Comparison of ENCODE assay signal across 1 cellular context in the genomic region with DNA sequence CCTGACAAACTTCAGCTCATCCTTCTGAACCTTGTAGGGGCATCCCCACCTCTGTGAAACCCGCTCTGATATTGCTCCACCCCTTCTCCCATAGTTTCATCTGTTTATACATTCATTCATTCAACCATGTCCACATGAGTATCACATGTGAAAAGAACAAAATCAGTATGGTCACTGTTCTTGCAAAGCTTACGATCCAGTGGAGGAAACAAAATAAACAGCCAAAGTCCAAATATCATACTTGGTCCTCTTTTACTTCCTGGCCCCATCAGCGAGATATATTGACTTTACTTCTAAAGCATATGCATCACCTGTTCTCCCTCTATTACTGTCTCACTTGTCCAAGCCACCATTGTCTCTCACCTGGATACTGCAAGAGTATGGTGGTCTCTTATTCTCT.
A peak's percentile ranks its signal among the peaks of the same experiment; 100 is the strongest.
TF ChIP-seq lines count a peak whose summit lies in the region.

No MANE protein-coding gene starts in this region.

TF ChIP-seq in HepG2, 621 proteins besides CTCF, POLR2A, EP300 and RAD21 (continues in another document):
- TF ChIP-seq ZZZ3 (CRISPR knock-in tag; IDR thresholded peaks at IDR 0.05; ENCODE audit: borderline replicate concordance) (no peak), ZNF329 (CRISPR knock-in tag; IDR thresholded peaks at IDR 0.05; ENCODE audit: low read depth) (no peak), GTF3A (CRISPR knock-in tag; conservative IDR thresholded peaks at IDR 0.05) (no peak), ZBTB7A (CRISPR knock-in tag; IDR thresholded peaks at IDR 0.05) (no peak), ASH2L (IDR thresholded peaks at IDR 0.05; ENCODE audit: insufficient read length, low read depth, low read length) (no peak), GATAD2A (CRISPR knock-in tag; IDR thresholded peaks at IDR 0.05) (peak; percentile 62), ZEB1 (IDR thresholded peaks at IDR 0.05; ENCODE audit: insufficient replicate concordance, low read depth) (peak; percentile 65), RARA (CRISPR knock-in tag; IDR thresholded peaks at IDR 0.05) (peak; percentile 14; the same call in 1 of the 2 replicates), ZNF24 (IDR thresholded peaks at IDR 0.05) (peak; percentile 82), ZNF652 (CRISPR knock-in tag; IDR thresholded peaks at IDR 0.05; ENCODE audit: borderline replicate concordance, low read depth) (peak; percentile 17; the same call in 1 of the 2 replicates), MTF1 (CRISPR knock-in tag; IDR thresholded peaks at IDR 0.05) (no peak), SAP130 (CRISPR knock-in tag; IDR thresholded peaks at IDR 0.05; ENCODE audit: low read depth) (peak; percentile 35), FOXP1 (IDR thresholded peaks at IDR 0.05) (no peak), FOXP1 (CRISPR knock-in tag; IDR thresholded peaks at IDR 0.05) (peak; percentile 30; the same call in 1 of the 2 replicates), ZNF816 (CRISPR knock-in tag; IDR thresholded peaks at IDR 0.05; ENCODE audit: borderline replicate concordance) (no peak), ZNF569 (CRISPR knock-in tag; IDR thresholded peaks at IDR 0.05; ENCODE audit: borderline replicate concordance) (no peak), ZNF644 (CRISPR knock-in tag; IDR thresholded peaks at IDR 0.05; ENCODE audit: low read depth) (no peak), BORCS8-MEF2B (CRISPR knock-in tag; IDR thresholded peaks at IDR 0.05) (no peak), SIN3B (IDR thresholded peaks at IDR 0.05; ENCODE audit: low read length) (no peak), NFIC (IDR thresholded peaks at IDR 0.05; ENCODE audit: low read length) (peak; percentile 32; the same call in 1 of the 2 replicates), CREB1 (IDR thresholded peaks at IDR 0.05) (no peak), CREB1 (CRISPR knock-in tag; IDR thresholded peaks at IDR 0.05) (0 out of 2 replicates have a peak, but pooled peaks have one; percentile 23), MED1 (CRISPR knock-in tag; IDR thresholded peaks at IDR 0.05) (peak; percentile 66), FOXA3 (CRISPR knock-in tag; IDR thresholded peaks at IDR 0.05) (peak; percentile 63), MXI1 (IDR thresholded peaks at IDR 0.05; ENCODE audit: borderline replicate concordance, low read depth, low read length) (peak; percentile 14; the same call in 1 of the 3 replicates), ZNF749 (CRISPR knock-in tag; IDR thresholded peaks at IDR 0.05; ENCODE audit: borderline replicate concordance) (no peak), STAG1 (CRISPR knock-in tag; IDR thresholded peaks at IDR 0.05) (no peak), NFE2 (CRISPR knock-in tag; IDR thresholded peaks at IDR 0.05) (no peak), NCOA1 (CRISPR knock-in tag; IDR thresholded peaks at IDR 0.05) (no peak), EZH2 (conservative IDR thresholded peaks at IDR 0.05; ENCODE audit: low read depth, low read length) (no peak), NCOA5 (CRISPR knock-in tag; IDR thresholded peaks at IDR 0.05) (no peak), ZFP36L2 (CRISPR knock-in tag; IDR thresholded peaks at IDR 0.05) (no peak)
- TF ChIP-seq, protein P1, sequence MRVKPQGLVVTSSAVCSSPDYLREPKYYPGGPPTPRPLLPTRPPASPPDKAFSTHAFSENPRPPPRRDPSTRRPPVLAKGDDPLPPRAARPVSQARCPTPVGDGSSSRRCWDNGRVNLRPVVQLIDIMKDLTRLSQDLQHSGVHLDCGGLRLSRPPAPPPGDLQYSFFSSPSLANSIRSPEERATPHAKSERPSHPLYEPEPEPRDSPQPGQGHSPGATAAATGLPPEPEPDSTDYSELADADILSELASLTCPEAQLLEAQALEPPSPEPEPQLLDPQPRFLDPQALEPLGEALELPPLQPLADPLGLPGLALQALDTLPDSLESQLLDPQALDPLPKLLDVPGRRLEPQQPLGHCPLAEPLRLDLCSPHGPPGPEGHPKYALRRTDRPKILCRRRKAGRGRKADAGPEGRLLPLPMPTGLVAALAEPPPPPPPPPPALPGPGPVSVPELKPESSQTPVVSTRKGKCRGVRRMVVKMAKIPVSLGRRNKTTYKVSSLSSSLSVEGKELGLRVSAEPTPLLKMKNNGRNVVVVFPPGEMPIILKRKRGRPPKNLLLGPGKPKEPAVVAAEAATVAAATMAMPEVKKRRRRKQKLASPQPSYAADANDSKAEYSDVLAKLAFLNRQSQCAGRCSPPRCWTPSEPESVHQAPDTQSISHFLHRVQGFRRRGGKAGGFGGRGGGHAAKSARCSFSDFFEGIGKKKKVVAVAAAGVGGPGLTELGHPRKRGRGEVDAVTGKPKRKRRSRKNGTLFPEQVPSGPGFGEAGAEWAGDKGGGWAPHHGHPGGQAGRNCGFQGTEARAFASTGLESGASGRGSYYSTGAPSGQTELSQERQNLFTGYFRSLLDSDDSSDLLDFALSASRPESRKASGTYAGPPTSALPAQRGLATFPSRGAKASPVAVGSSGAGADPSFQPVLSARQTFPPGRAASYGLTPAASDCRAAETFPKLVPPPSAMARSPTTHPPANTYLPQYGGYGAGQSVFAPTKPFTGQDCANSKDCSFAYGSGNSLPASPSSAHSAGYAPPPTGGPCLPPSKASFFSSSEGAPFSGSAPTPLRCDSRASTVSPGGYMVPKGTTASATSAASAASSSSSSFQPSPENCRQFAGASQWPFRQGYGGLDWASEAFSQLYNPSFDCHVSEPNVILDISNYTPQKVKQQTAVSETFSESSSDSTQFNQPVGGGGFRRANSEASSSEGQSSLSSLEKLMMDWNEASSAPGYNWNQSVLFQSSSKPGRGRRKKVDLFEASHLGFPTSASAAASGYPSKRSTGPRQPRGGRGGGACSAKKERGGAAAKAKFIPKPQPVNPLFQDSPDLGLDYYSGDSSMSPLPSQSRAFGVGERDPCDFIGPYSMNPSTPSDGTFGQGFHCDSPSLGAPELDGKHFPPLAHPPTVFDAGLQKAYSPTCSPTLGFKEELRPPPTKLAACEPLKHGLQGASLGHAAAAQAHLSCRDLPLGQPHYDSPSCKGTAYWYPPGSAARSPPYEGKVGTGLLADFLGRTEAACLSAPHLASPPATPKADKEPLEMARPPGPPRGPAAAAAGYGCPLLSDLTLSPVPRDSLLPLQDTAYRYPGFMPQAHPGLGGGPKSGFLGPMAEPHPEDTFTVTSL (CRISPR knock-in tag; IDR thresholded peaks at IDR 0.05; ENCODE audit: borderline replicate concordance) = peak; percentile 73; the same call in 1 of the 2 replicates
- TF ChIP-seq, protein P2, sequence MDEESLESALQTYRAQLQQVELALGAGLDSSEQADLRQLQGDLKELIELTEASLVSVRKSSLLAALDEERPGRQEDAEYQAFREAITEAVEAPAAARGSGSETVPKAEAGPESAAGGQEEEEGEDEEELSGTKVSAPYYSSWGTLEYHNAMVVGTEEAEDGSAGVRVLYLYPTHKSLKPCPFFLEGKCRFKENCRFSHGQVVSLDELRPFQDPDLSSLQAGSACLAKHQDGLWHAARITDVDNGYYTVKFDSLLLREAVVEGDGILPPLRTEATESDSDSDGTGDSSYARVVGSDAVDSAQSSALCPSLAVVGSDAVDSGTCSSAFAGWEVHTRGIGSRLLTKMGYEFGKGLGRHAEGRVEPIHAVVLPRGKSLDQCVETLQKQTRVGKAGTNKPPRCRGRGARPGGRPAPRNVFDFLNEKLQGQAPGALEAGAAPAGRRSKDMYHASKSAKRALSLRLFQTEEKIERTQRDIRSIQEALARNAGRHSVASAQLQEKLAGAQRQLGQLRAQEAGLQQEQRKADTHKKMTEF (CRISPR knock-in tag; IDR thresholded peaks at IDR 0.05) = peak; percentile 37; the same call in 1 of the 2 replicates
- TF ChIP-seq, protein P3, sequence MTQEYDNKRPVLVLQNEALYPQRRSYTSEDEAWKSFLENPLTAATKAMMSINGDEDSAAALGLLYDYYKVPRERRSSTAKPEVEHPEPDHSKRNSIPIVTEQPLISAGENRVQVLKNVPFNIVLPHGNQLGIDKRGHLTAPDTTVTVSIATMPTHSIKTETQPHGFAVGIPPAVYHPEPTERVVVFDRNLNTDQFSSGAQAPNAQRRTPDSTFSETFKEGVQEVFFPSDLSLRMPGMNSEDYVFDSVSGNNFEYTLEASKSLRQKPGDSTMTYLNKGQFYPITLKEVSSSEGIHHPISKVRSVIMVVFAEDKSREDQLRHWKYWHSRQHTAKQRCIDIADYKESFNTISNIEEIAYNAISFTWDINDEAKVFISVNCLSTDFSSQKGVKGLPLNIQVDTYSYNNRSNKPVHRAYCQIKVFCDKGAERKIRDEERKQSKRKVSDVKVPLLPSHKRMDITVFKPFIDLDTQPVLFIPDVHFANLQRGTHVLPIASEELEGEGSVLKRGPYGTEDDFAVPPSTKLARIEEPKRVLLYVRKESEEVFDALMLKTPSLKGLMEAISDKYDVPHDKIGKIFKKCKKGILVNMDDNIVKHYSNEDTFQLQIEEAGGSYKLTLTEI (CRISPR knock-in tag; conservative IDR thresholded peaks at IDR 0.05) = no peak
- TF ChIP-seq, protein P4, sequence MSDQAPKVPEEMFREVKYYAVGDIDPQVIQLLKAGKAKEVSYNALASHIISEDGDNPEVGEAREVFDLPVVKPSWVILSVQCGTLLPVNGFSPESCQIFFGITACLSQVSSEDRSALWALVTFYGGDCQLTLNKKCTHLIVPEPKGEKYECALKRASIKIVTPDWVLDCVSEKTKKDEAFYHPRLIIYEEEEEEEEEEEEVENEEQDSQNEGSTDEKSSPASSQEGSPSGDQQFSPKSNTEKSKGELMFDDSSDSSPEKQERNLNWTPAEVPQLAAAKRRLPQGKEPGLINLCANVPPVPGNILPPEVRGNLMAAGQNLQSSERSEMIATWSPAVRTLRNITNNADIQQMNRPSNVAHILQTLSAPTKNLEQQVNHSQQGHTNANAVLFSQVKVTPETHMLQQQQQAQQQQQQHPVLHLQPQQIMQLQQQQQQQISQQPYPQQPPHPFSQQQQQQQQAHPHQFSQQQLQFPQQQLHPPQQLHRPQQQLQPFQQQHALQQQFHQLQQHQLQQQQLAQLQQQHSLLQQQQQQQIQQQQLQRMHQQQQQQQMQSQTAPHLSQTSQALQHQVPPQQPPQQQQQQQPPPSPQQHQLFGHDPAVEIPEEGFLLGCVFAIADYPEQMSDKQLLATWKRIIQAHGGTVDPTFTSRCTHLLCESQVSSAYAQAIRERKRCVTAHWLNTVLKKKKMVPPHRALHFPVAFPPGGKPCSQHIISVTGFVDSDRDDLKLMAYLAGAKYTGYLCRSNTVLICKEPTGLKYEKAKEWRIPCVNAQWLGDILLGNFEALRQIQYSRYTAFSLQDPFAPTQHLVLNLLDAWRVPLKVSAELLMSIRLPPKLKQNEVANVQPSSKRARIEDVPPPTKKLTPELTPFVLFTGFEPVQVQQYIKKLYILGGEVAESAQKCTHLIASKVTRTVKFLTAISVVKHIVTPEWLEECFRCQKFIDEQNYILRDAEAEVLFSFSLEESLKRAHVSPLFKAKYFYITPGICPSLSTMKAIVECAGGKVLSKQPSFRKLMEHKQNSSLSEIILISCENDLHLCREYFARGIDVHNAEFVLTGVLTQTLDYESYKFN (CRISPR knock-in tag; conservative IDR thresholded peaks at IDR 0.05) = peak; percentile 63
- TF ChIP-seq, protein P5, sequence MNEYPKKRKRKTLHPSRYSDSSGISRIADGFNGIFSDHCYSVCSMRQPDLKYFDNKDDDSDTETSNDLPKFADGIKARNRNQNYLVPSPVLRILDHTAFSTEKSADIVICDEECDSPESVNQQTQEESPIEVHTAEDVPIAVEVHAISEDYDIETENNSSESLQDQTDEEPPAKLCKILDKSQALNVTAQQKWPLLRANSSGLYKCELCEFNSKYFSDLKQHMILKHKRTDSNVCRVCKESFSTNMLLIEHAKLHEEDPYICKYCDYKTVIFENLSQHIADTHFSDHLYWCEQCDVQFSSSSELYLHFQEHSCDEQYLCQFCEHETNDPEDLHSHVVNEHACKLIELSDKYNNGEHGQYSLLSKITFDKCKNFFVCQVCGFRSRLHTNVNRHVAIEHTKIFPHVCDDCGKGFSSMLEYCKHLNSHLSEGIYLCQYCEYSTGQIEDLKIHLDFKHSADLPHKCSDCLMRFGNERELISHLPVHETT (CRISPR knock-in tag; conservative IDR thresholded peaks at IDR 0.05) = no peak
- TF ChIP-seq, protein P6, sequence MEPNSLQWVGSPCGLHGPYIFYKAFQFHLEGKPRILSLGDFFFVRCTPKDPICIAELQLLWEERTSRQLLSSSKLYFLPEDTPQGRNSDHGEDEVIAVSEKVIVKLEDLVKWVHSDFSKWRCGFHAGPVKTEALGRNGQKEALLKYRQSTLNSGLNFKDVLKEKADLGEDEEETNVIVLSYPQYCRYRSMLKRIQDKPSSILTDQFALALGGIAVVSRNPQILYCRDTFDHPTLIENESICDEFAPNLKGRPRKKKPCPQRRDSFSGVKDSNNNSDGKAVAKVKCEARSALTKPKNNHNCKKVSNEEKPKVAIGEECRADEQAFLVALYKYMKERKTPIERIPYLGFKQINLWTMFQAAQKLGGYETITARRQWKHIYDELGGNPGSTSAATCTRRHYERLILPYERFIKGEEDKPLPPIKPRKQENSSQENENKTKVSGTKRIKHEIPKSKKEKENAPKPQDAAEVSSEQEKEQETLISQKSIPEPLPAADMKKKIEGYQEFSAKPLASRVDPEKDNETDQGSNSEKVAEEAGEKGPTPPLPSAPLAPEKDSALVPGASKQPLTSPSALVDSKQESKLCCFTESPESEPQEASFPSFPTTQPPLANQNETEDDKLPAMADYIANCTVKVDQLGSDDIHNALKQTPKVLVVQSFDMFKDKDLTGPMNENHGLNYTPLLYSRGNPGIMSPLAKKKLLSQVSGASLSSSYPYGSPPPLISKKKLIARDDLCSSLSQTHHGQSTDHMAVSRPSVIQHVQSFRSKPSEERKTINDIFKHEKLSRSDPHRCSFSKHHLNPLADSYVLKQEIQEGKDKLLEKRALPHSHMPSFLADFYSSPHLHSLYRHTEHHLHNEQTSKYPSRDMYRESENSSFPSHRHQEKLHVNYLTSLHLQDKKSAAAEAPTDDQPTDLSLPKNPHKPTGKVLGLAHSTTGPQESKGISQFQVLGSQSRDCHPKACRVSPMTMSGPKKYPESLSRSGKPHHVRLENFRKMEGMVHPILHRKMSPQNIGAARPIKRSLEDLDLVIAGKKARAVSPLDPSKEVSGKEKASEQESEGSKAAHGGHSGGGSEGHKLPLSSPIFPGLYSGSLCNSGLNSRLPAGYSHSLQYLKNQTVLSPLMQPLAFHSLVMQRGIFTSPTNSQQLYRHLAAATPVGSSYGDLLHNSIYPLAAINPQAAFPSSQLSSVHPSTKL (CRISPR knock-in tag; IDR thresholded peaks at IDR 0.05) = peak; percentile 83
- TF ChIP-seq, protein P7, sequence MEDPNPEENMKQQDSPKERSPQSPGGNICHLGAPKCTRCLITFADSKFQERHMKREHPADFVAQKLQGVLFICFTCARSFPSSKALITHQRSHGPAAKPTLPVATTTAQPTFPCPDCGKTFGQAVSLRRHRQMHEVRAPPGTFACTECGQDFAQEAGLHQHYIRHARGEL (CRISPR knock-in tag; IDR thresholded peaks at IDR 0.05) = no peak
- TF ChIP-seq, protein P8, sequence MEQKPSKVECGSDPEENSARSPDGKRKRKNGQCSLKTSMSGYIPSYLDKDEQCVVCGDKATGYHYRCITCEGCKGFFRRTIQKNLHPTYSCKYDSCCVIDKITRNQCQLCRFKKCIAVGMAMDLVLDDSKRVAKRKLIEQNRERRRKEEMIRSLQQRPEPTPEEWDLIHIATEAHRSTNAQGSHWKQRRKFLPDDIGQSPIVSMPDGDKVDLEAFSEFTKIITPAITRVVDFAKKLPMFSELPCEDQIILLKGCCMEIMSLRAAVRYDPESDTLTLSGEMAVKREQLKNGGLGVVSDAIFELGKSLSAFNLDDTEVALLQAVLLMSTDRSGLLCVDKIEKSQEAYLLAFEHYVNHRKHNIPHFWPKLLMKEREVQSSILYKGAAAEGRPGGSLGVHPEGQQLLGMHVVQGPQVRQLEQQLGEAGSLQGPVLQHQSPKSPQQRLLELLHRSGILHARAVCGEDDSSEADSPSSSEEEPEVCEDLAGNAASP (CRISPR knock-in tag; IDR thresholded peaks at IDR 0.05; ENCODE audit: borderline replicate concordance) = no peak
- TF ChIP-seq, protein P9, sequence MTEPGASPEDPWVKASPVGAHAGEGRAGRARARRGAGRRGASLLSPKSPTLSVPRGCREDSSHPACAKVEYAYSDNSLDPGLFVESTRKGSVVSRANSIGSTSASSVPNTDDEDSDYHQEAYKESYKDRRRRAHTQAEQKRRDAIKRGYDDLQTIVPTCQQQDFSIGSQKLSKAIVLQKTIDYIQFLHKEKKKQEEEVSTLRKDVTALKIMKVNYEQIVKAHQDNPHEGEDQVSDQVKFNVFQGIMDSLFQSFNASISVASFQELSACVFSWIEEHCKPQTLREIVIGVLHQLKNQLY (CRISPR knock-in tag; IDR thresholded peaks at IDR 0.05) = peak; percentile 55; the same call in 1 of the 2 replicates
